In genomic region chr2:121801916-121802315, GRCh38 we compare ENCODE assay signal across 1 cellular context.
TF ChIP-seq lines count a peak whose summit lies in the region.

No MANE protein-coding gene starts in this region.

TF ChIP-seq in SK-N-SH, 30 proteins besides CTCF, POLR2A, EP300 and RAD21:
- TF ChIP-seq USF2 (IDR thresholded peaks at IDR 0.05; ENCODE audit: borderline replicate concordance, low read depth, low read length) = no peak
- no peak for TF ChIP-seq TCF12 (IDR thresholded peaks at IDR 0.05)
- no peak for TF ChIP-seq FOSL2 (IDR thresholded peaks at IDR 0.05; ENCODE audit: borderline replicate concordance, low read depth)
- TF ChIP-seq ZBTB33 (IDR thresholded peaks at IDR 0.05; ENCODE audit: borderline replicate concordance, low read depth) = no peak
- TF ChIP-seq FOXM1 (IDR thresholded peaks at IDR 0.05; ENCODE audit: low read depth) = no peak
- TF ChIP-seq IRF3 (IDR thresholded peaks at IDR 0.05; ENCODE audit: low read depth, low read length) = no peak
- TF ChIP-seq POLR2AphosphoS5 (IDR thresholded peaks at IDR 0.05; ENCODE audit: low read depth, low read length) = no peak
- TF ChIP-seq NFIC (IDR thresholded peaks at IDR 0.05; ENCODE audit: borderline replicate concordance) = no peak
- TF ChIP-seq RFX5 (IDR thresholded peaks at IDR 0.05; ENCODE audit: low read length) = no peak
- TF ChIP-seq REST (IDR thresholded peaks at IDR 0.05; ENCODE audit: low read depth, low read length) = no peak
- no peak for TF ChIP-seq TEAD4 (IDR thresholded peaks at IDR 0.05; ENCODE audit: borderline replicate concordance, insufficient read depth)
- no peak for TF ChIP-seq GATA2 (CRISPR knock-in tag; IDR thresholded peaks at IDR 0.05)
- no peak for TF ChIP-seq SIN3A (IDR thresholded peaks at IDR 0.05; ENCODE audit: borderline replicate concordance, low read depth, low read length)
- no peak for TF ChIP-seq USF1 (IDR thresholded peaks at IDR 0.05; ENCODE audit: borderline replicate concordance, low read depth)
- no peak for TF ChIP-seq NRF1 (IDR thresholded peaks at IDR 0.05; ENCODE audit: low read depth, low read length)
- TF ChIP-seq EZH2phosphoT487 (IDR thresholded peaks at IDR 0.05; ENCODE audit: borderline replicate concordance, low read depth) = no peak
- TF ChIP-seq CHD2 (IDR thresholded peaks at IDR 0.05; ENCODE audit: low read length, partially characterized antibody) = no peak
- no peak for TF ChIP-seq MEF2A (IDR thresholded peaks at IDR 0.05; ENCODE audit: borderline replicate concordance, low read depth)
